Comparison of ENCODE assay signal across 8 cellular contexts in genomic region chr1:58699011-58699762, GRCh38. TPM values are rescaled to one million over a fixed set of nuclear protein-coding genes. Genes with fewer than 3 reads are reported as not detected.
DNase-seq lines count a peak whose midpoint lies in the region; ATAC-seq and TF ChIP-seq lines count a peak whose summit lies in the region.

No MANE protein-coding gene starts in this region.

- DNase-seq in NCI-H82 (lab: John Stamatoyannopoulos, UW) (peak; percentile 34), NCI-H82 treated with DMSO at 0.1 percent for 48 hours (lab: John Stamatoyannopoulos, UW; ENCODE audit: unreplicated experiment) (no peak), fibroblast of peridontal ligament (ENCODE audit: extremely low read depth) (peak; percentile 20), omental fat pad (ENCODE audit: low spot score) (no peak), NCI-H69 (lab: John Stamatoyannopoulos, UW) (no peak), HuH-7.5 (ENCODE audit: low spot score) (no peak)

- ATAC-seq in HG02798 (IDR thresholded peaks at IDR 0.05; ENCODE audit: poor library complexity, unreplicated experiment) (peak; percentile 13), SK-N-SH treated with all-trans-retinoic acid at 6 μM for 48 hours (peak; percentile 47), omental fat pad (ENCODE audit: low FRiP score) (peak; percentile 6)

- TF ChIP-seq CTCF in omental fat pad (IDR thresholded peaks at IDR 0.05): no peak

TF ChIP-seq in SK-N-SH treated with all-trans-retinoic acid at 6 μM for 48 hours, 23 proteins besides CTCF, POLR2A, EP300 and RAD21:
- TF ChIP-seq ISL1 (CRISPR knock-in tag; IDR thresholded peaks at IDR 0.05): no peak
- TF ChIP-seq ZNF8 (CRISPR knock-in tag; IDR thresholded peaks at IDR 0.05): no peak
- TF ChIP-seq PATZ1 (CRISPR knock-in tag; IDR thresholded peaks at IDR 0.05; ENCODE audit: borderline replicate concordance): no peak
- TF ChIP-seq SNAI2 (CRISPR knock-in tag; IDR thresholded peaks at IDR 0.05): no peak
- no peak for TF ChIP-seq POU6F1 (CRISPR knock-in tag; IDR thresholded peaks at IDR 0.05; ENCODE audit: borderline replicate concordance, low read depth)
- no peak for TF ChIP-seq TSHZ2 (CRISPR knock-in tag; IDR thresholded peaks at IDR 0.05)
- TF ChIP-seq ARNTL (CRISPR knock-in tag; IDR thresholded peaks at IDR 0.05; ENCODE audit: borderline replicate concordance, low read depth): no peak
- no peak for TF ChIP-seq ESRRG (CRISPR knock-in tag; IDR thresholded peaks at IDR 0.05)
- no peak for TF ChIP-seq CSRNP3 (CRISPR knock-in tag; IDR thresholded peaks at IDR 0.05)
- TF ChIP-seq ZFP30 (CRISPR knock-in tag; IDR thresholded peaks at IDR 0.05): no peak
- no peak for TF ChIP-seq PPARA (CRISPR knock-in tag; IDR thresholded peaks at IDR 0.05; ENCODE audit: borderline replicate concordance)
- TF ChIP-seq ZFP3 (CRISPR knock-in tag; IDR thresholded peaks at IDR 0.05): no peak
- no peak for TF ChIP-seq ZNF70 (CRISPR knock-in tag; IDR thresholded peaks at IDR 0.05)
- no peak for TF ChIP-seq TCF4 (CRISPR knock-in tag; IDR thresholded peaks at IDR 0.05; ENCODE audit: borderline replicate concordance)
- no peak for TF ChIP-seq BACH2 (CRISPR knock-in tag; IDR thresholded peaks at IDR 0.05; ENCODE audit: borderline replicate concordance)

RNA-seq across cellular contexts. Expression of gene MYSM1, which starts 0.7 kb away (rescaled TPM):
- total RNA-seq in omental fat pad: 10 to 100 TPM; 15.5 to 43.7 (median 26.3) TPM

Comparison
In these comparisons a context has a peak if more than half of its experiments do, and no peak if none do; other contexts are left out.
1. DNase-seq: peak in NCI-H82 (single experiment) and fibroblast of peridontal ligament (single experiment); none in NCI-H82 treated with DMSO at 0.1 percent for 48 hours (single experiment), omental fat pad (single experiment), NCI-H69 (single experiment) and HuH-7.5 (single experiment).
2. Peak in every context shown above with its lines, with median percentiles within 50 percentile points of each other: ATAC-seq.